Comparison of ENCODE assay signal across 27 cellular contexts in genomic region chr1:152759453-152760173, GRCh38. TPM values are rescaled to one million over a fixed set of nuclear protein-coding genes. Genes with fewer than 3 reads are reported as not detected.
"Had no signal": no experiment of that assay in that cellular context is flagged by ENCODE, and none has a peak within 500 bp of the region (broad histone marks: within the 10 kb centered on the region; RNA-seq: fewer than 3 reads in every experiment).

No MANE protein-coding gene starts in this region.

- H3K4me1 Mint-ChIP-seq: naive B cell, nephron had no signal

- H3K27me3 ChIP-seq: gastrocnemius medialis, sigmoid colon, uterus had no signal

- H3K27ac ChIP-seq: coronary artery, gastrocnemius medialis, heart right ventricle, parathyroid adenoma, psoas muscle, sigmoid colon, uterus had no signal

- DNase-seq: central memory CD4-positive, alpha-beta T cell; effector CD4-positive, alpha-beta T cell; gastrocnemius medialis; heart right ventricle; hypothalamus; islet precursor cell; left cardiac atrium; left ventricle myocardium superior; mesendoderm; naive B cell; psoas muscle; sigmoid colon; stimulated activated CD4-positive, alpha-beta T cell treated with anti-CD3 and anti-CD28 coated beads, Interleukin-2, amount 100 ng/mL, for 24 hours; stimulated activated CD4-positive, alpha-beta T cell treated with anti-CD3 and anti-CD28 coated beads, Interleukin-4, amount 100 ng/mL, for 4 hours; stimulated activated naive CD4-positive, alpha-beta T cell; trophoblast cell; uterus had no signal

- H3K9me3 Mint-ChIP-seq: naive B cell had no signal

- H3K4me3 Mint-ChIP-seq: naive B cell, nephron had no signal

- H3K27ac Mint-ChIP-seq: naive B cell, nephron had no signal

- H3K4me3 ChIP-seq: coronary artery, gastrocnemius medialis, heart right ventricle, lung, psoas muscle, sigmoid colon, skin epidermis, uterus had no signal

- H3K4me1 ChIP-seq: gastrocnemius medialis, heart right ventricle, parathyroid adenoma, psoas muscle, sigmoid colon, uterus had no signal

- ATAC-seq: gastrocnemius medialis, left cardiac atrium, left ventricle myocardium superior, psoas muscle had no signal

- H3K36me3 Mint-ChIP-seq: naive B cell had no signal

RNA-seq across cellular contexts. Expression of gene KPRP, which starts 1.8 kb away (rescaled TPM):
- total RNA-seq: chondrocyte, dermis microvascular lymphatic vessel endothelial cell, epithelial cell of proximal tubule, fibroblast of lung, gastrocnemius medialis, heart right ventricle, left cardiac atrium, left ventricle myocardium superior, lung, omental fat pad, sigmoid colon, uterus had no signal
- polyA plus RNA-seq: heart right ventricle, lung, psoas muscle, sigmoid colon had no signal

RNA-seq across cellular contexts. Expression of gene LCE1F, which starts 15.3 kb away (rescaled TPM):
- total RNA-seq: chondrocyte, dermis microvascular lymphatic vessel endothelial cell, epithelial cell of proximal tubule, fibroblast of lung, gastrocnemius medialis, heart right ventricle, left cardiac atrium, left ventricle myocardium superior, lung, omental fat pad, psoas muscle, sigmoid colon, uterus had no signal
- polyA plus RNA-seq: fibroblast of lung, heart right ventricle, lung, psoas muscle, sigmoid colon had no signal

RNA-seq across cellular contexts. Expression of gene LCE1E, which starts 26.4 kb away (rescaled TPM):
- total RNA-seq: chondrocyte, dermis microvascular lymphatic vessel endothelial cell, epithelial cell of proximal tubule, fibroblast of lung, gastrocnemius medialis, heart right ventricle, left cardiac atrium, left ventricle myocardium superior, lung, omental fat pad, psoas muscle, sigmoid colon, uterus had no signal
- polyA plus RNA-seq: heart right ventricle, lung, psoas muscle, sigmoid colon had no signal

RNA-seq across cellular contexts. Expression of gene LCE1D, which starts 36.9 kb away (rescaled TPM):
- total RNA-seq: chondrocyte, dermis microvascular lymphatic vessel endothelial cell, epithelial cell of proximal tubule, fibroblast of lung, gastrocnemius medialis, heart right ventricle, left cardiac atrium, left ventricle myocardium superior, lung, omental fat pad, psoas muscle, sigmoid colon, uterus had no signal
- polyA plus RNA-seq: fibroblast of lung, heart right ventricle, lung, psoas muscle, sigmoid colon had no signal

RNA-seq across cellular contexts. Expression of gene LCE1C, which starts 46.8 kb away (rescaled TPM):
- total RNA-seq: chondrocyte, dermis microvascular lymphatic vessel endothelial cell, epithelial cell of proximal tubule, fibroblast of lung, gastrocnemius medialis, heart right ventricle, left cardiac atrium, left ventricle myocardium superior, lung, omental fat pad, psoas muscle, sigmoid colon, uterus had no signal
- polyA plus RNA-seq: fibroblast of lung, heart right ventricle, lung, psoas muscle, sigmoid colon had no signal
